ENCODE assay signal across 8 cellular contexts in genomic region chr14:65412189-65412846, GRCh38. TPM values are rescaled to one million over a fixed set of nuclear protein-coding genes. Genes with fewer than 3 reads are reported as not detected.
A peak's percentile ranks its signal among the peaks of the same experiment; 100 is the strongest.
DNase-seq lines count a peak whose midpoint lies in the region; ATAC-seq and TF ChIP-seq lines count a peak whose summit lies in the region.

TSS of gene FUT8 (plus strand) at chr14:65412730. CDS start at chr14:65561564, 148,834 bp downstream.

- TF ChIP-seq EP300 in Ishikawa (IDR thresholded peaks at IDR 0.05; ENCODE audit: borderline replicate concordance), result peak; percentile 40

- no peaks in the 10 kb centered on the region for H3K27me3 ChIP-seq in mononuclear cell (ENCODE audit: insufficient read depth, low read length)

- peak within 1 kb of the TSS; percentile 75 for H3K4me3 ChIP-seq in epithelial cell of esophagus (ENCODE audit: low read length)
- peak within 1 kb of the TSS; percentile 95 for H3K4me3 ChIP-seq in mononuclear cell (ENCODE audit: low read length)

- peak; percentile 97 for DNase-seq in DMS53 (lab: John Stamatoyannopoulos, UW)
- DNase-seq in OCI-M1 (lab: John Stamatoyannopoulos, UW), result peak; percentile 86
- DNase-seq in activated T-cell treated with anti-CD3 and anti-CD28 coated beads for 4 hours, result peak; percentile 90
- peak; percentile 98 for DNase-seq in epithelial cell of esophagus (ENCODE audit: low read depth)
- DNase-seq in stimulated activated CD8-positive, alpha-beta memory T cell treated with anti-CD3 and anti-CD28 coated beads, Interleukin-4, amount 100 ng/mL, for 1 hour (ENCODE audit: low read depth in 2 of 2, low spot score in 1 of 2), result peak; percentile 87 to 94

- ATAC-seq in GM21576 (IDR thresholded peaks at IDR 0.05; ENCODE audit: unreplicated experiment), result peak; percentile 61

- no peaks in the 10 kb centered on the region for H3K9me3 ChIP-seq in mononuclear cell (ENCODE audit: low read depth, low read length)

- TF ChIP-seq RAD21 in Ishikawa (IDR thresholded peaks at IDR 0.05; ENCODE audit: low read depth), result peak; percentile 68

- TF ChIP-seq CTCF in epithelial cell of esophagus (IDR thresholded peaks at IDR 0.05; ENCODE audit: insufficient read depth, low read depth, low read length, missing control alignments), result peak; percentile 47

- peaks cover 15% of the 10 kb centered on the region for H3K4me1 ChIP-seq in mononuclear cell (ENCODE audit: insufficient read depth, low read length)

TF ChIP-seq in Ishikawa, 13 proteins besides CTCF, POLR2A, EP300 and RAD21:
- TF ChIP-seq MAX (IDR thresholded peaks at IDR 0.05), result peak; percentile 89
- TF ChIP-seq NFIC (IDR thresholded peaks at IDR 0.05), result peak; percentile 75
- TF ChIP-seq CREB1 (IDR thresholded peaks at IDR 0.05; ENCODE audit: low read depth), result 0 out of 2 replicates have a peak, but pooled peaks have one; percentile 26
- TF ChIP-seq USF1 (IDR thresholded peaks at IDR 0.05), result peak; percentile 38
- no peak for TF ChIP-seq EGR1 (IDR thresholded peaks at IDR 0.05)
- TF ChIP-seq TAF1 (IDR thresholded peaks at IDR 0.05; ENCODE audit: low read depth), result peak; percentile 84; the same call in 1 of the 2 replicates
- peak; percentile 26; the same call in 1 of the 2 replicates for TF ChIP-seq FOXM1 (IDR thresholded peaks at IDR 0.05; ENCODE audit: borderline replicate concordance, low read depth)
- peak; percentile 1; the same call in 1 of the 2 replicates for TF ChIP-seq ZBTB7A (IDR thresholded peaks at IDR 0.05; ENCODE audit: low read depth)
- TF ChIP-seq CEBPB (IDR thresholded peaks at IDR 0.05), result no peak
- TF ChIP-seq TCF12 (IDR thresholded peaks at IDR 0.05; ENCODE audit: low read depth), result peak; percentile 55
- TF ChIP-seq TEAD4 (IDR thresholded peaks at IDR 0.05), result peak; percentile 58
- TF ChIP-seq REST (IDR thresholded peaks at IDR 0.05; ENCODE audit: low read depth), result no peak
- peak; percentile 48; the same call in 1 of the 2 replicates for TF ChIP-seq YY1 (IDR thresholded peaks at IDR 0.05; ENCODE audit: low read depth)

RNA-seq across cellular contexts. Expression of gene FUT8, which starts in this region (rescaled TPM):
- total RNA-seq in mononuclear cell, result 32.1 TPM

Comparison
In these comparisons a context has a peak if more than half of its experiments do, and no peak if none do; other contexts are left out.
1. Peak in every context shown above with its lines: DNase-seq, ATAC-seq and H3K4me3 ChIP-seq.